Comparison of ENCODE assay signal across 8 cellular contexts in the genomic region with DNA sequence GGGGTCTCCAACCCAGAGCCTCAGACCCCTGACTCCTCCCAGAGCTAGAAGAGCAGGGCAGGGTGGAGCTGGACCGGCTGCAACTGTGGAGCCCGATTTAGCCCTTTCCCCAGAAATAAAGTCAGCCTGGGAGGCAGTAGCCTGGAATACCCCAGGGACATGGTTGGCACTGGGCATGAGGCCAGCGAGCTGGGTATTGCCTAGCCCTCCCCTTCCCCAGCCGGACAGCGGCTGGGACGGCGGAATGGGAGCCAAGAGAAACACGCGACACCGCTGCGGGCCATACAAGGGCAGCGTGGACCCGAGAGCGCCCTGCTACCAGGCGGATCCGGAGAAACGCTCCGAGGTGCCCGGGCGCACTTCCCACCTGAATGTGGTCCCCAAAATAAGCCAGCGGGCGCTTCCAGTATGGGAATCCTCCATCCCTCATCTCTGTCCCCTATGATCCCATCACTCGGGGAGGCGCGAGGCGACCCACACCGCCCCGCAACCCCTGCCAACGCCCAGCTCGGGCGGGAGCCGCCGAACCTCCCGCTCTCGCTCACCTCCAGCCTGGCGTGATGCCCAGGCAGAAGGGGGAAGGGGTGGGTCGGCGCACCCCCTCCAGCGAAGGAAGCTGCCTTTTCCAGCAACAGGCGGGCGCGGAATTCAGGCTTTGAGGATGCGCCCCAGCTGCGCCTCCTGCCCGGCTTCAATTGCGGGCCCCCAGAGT. TPM values are rescaled to one million over a fixed set of nuclear protein-coding genes. Genes with fewer than 3 reads are reported as not detected.
DNase-seq lines count a peak whose midpoint lies in the region; ATAC-seq lines count a peak whose summit lies in the region.

No MANE protein-coding gene starts in this region.

- H3K9me3 Mint-ChIP-seq in activated CD4-positive, alpha-beta T cell treated with anti-CD3 and anti-CD28 coated beads, Interleukin-2, amount 10 ng/mL, durations not matched to agents 24 days and 14 days = no peaks in the 10 kb centered on the region

- peaks cover 30% of the 10 kb centered on the region for H3K27me3 Mint-ChIP-seq in activated CD4-positive, alpha-beta T cell treated with anti-CD3 and anti-CD28 coated beads, Interleukin-2, amount 10 ng/mL, durations not matched to agents 24 days and 14 days

- H3K4me3 Mint-ChIP-seq in activated CD4-positive, alpha-beta T cell treated with anti-CD3 and anti-CD28 coated beads, Interleukin-2, amount 10 ng/mL, durations not matched to agents 24 days and 14 days = peak overlapping the region; percentile 72

- no peak overlapping the region for H3K27ac Mint-ChIP-seq in activated CD4-positive, alpha-beta T cell treated with anti-CD3 and anti-CD28 coated beads, Interleukin-2, amount 10 ng/mL, durations not matched to agents 24 days and 14 days

- peak; percentile 69 for DNase-seq in activated CD4-positive, alpha-beta T cell treated with anti-CD3 and anti-CD28 coated beads, Interleukin-2, amount 10 ng/mL, durations not matched to agents 24 days and 14 days
- no peak for DNase-seq in activated CD4-positive, alpha-beta T cell treated with anti-CD3 and anti-CD28 coated beads, Interleukin-2, amount 50 U/mL, for 48 hours
- DNase-seq in RPMI8226 (peak; percentile 73), epidermal melanocyte (ENCODE audit: insufficient read length, low spot score) (peak; percentile 67), myocyte (ENCODE audit: low read depth) (peak; percentile 76), AG08396 (ENCODE audit: low spot score) (no peak)

- no peaks in the 10 kb centered on the region for H3K36me3 Mint-ChIP-seq in activated CD4-positive, alpha-beta T cell treated with anti-CD3 and anti-CD28 coated beads, Interleukin-2, amount 10 ng/mL, durations not matched to agents 24 days and 14 days (ENCODE audit: low read depth)

- H3K4me1 Mint-ChIP-seq in activated CD4-positive, alpha-beta T cell treated with anti-CD3 and anti-CD28 coated beads, Interleukin-2, amount 10 ng/mL, durations not matched to agents 24 days and 14 days = peaks cover 17% of the 10 kb centered on the region

- intact Hi-C loops in activated CD4-positive, alpha-beta T cell treated with anti-CD3 and anti-CD28 coated beads, Interleukin-2, amount 10 ng/mL, durations not matched to agents 24 days and 14 days (cut with micrococcal nuclease) = no loop called here

- ATAC-seq in GM18907 (IDR thresholded peaks at IDR 0.05; ENCODE audit: unreplicated experiment) (no peak), GM18858 (IDR thresholded peaks at IDR 0.05; ENCODE audit: unreplicated experiment) (no peak)

RNA-seq across cellular contexts. Expression of a gene that starts 0.8 kb away (rescaled TPM):
- total RNA-seq in activated CD4-positive, alpha-beta T cell treated with anti-CD3 and anti-CD28 coated beads, Interleukin-2, amount 10 ng/mL, durations not matched to agents 24 days and 14 days = 7.5 and 8.1 TPM in 2 replicates
- total RNA-seq in myocyte = 57.3 and 68.7 TPM in 2 replicates
- polyA plus RNA-seq in myocyte (2012) = 6.6 TPM

RNA-seq across cellular contexts. Expression of a gene that starts 18.2 kb away (rescaled TPM):
- 26.5 and 26.8 TPM in 2 replicates for total RNA-seq in activated CD4-positive, alpha-beta T cell treated with anti-CD3 and anti-CD28 coated beads, Interleukin-2, amount 10 ng/mL, durations not matched to agents 24 days and 14 days
- 2.6 and 3.8 TPM in 2 replicates for total RNA-seq in myocyte
- polyA plus RNA-seq in myocyte (2012) = 27.3 TPM

RNA-seq across cellular contexts. Expression of a gene that starts 24.5 kb away (rescaled TPM):
- not detected in 2 replicates for total RNA-seq in activated CD4-positive, alpha-beta T cell treated with anti-CD3 and anti-CD28 coated beads, Interleukin-2, amount 10 ng/mL, durations not matched to agents 24 days and 14 days
- total RNA-seq in myocyte = 71.5 and 72.1 TPM in 2 replicates
- polyA plus RNA-seq in myocyte (2012) = 58.2 TPM

RNA-seq across cellular contexts. Expression of a gene that starts 30.3 kb away (rescaled TPM):
- not detected in 2 replicates for total RNA-seq in activated CD4-positive, alpha-beta T cell treated with anti-CD3 and anti-CD28 coated beads, Interleukin-2, amount 10 ng/mL, durations not matched to agents 24 days and 14 days
- 0.05 and 0.31 TPM in 2 replicates for total RNA-seq in myocyte
- polyA plus RNA-seq in myocyte (2012) = not detected

Comparison
In these comparisons a context has a peak if more than half of its experiments do, and no peak if none do; other contexts are left out.
1. DNase-seq: peak in activated CD4-positive, alpha-beta T cell treated with anti-CD3 and anti-CD28 coated beads, Interleukin-2, amount 10 ng/mL, durations not matched to agents 24 days and 14 days (single experiment), RPMI8226 (single experiment), epidermal melanocyte (single experiment) and myocyte (single experiment); none in activated CD4-positive, alpha-beta T cell treated with anti-CD3 and anti-CD28 coated beads, Interleukin-2, amount 50 U/mL, for 48 hours (0 of 2) and AG08396 (single experiment).
2. RNA of a gene that starts 24.5 kb away (total RNA-seq): 71.5 to 72.1 TPM in myocyte; not detected in activated CD4-positive, alpha-beta T cell treated with anti-CD3 and anti-CD28 coated beads, Interleukin-2, amount 10 ng/mL, durations not matched to agents 24 days and 14 days; every median in the first group is over 10 times any median in the second.